Comparison of ENCODE assay signal across 26 cellular contexts in genomic region chr3:6418492-6418891, GRCh38.
"Had no signal": no experiment of that assay in that cellular context is flagged by ENCODE, and none has a peak within 500 bp of the region (broad histone marks: within the 10 kb centered on the region; RNA-seq: fewer than 3 reads in every experiment).

No MANE protein-coding gene starts in this region.

- H3K27ac ChIP-seq: colonic mucosa, epithelial cell of prostate, esophagus squamous epithelium, gastrocnemius medialis, heart right ventricle, left lung, lower lobe of right lung had no signal

- DNase-seq: colonic mucosa; cortex of kidney; effector CD8-positive, alpha-beta T cell; effector memory CD8-positive, alpha-beta T cell; endodermal cell; erythroblast; esophagus squamous epithelium; foreskin fibroblast; foreskin melanocyte; gastrocnemius medialis; glutamatergic neuron; head of caudate nucleus; heart right ventricle; hippocampal formation; left cardiac atrium; left lung; left ventricle myocardium superior; lower lobe of right lung; mesenchymal stem cell; mucosa of descending colon; naive B cell had no signal

- H3K4me1 ChIP-seq: colonic mucosa, esophagus squamous epithelium, gastrocnemius medialis, heart right ventricle, left lung, lower lobe of right lung had no signal

- FAIRE-seq: endometrium, islet of Langerhans, keratinocyte had no signal

- H3K27me3 ChIP-seq: colonic mucosa, esophagus squamous epithelium, gastrocnemius medialis, heart right ventricle, left lung had no signal

- H3K4me3 ChIP-seq: colonic mucosa, esophagus squamous epithelium, gastrocnemius medialis, heart right ventricle, left lung, lower lobe of right lung, mucosa of descending colon had no signal

- H3K36me3 ChIP-seq: colonic mucosa, esophagus squamous epithelium, gastrocnemius medialis, heart right ventricle, left lung, lower lobe of right lung had no signal

- H3K9me3 ChIP-seq: colonic mucosa, esophagus squamous epithelium, gastrocnemius medialis, left lung, mucosa of descending colon had no signal

- ATAC-seq: effector memory CD8-positive, alpha-beta T cell; esophagus mucosa; gastrocnemius medialis; heart right ventricle; left cardiac atrium; left lung; left ventricle myocardium superior; lower lobe of right lung; mucosa of descending colon had no signal
